In the genomic region with DNA sequence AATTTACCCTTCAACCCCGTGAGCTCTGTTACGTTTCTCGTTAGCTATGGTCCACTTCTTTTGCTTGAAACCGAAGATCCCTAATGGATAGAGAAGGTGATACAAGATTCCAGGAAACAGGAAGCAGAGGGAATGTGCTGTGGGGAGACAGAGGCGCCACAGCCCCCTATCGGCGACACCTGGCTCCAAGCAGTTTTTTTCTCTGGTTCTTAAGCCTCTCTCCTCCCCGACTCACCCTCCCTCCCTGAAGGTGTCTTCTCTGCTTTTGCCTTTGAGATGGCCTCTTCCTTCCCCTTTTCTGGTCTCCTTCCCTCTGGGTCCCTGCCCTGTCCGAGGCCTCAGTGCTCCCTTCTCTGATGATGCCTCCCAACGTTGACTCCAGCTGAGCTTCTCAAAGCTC, we compare ENCODE assay signal across 13 cellular contexts. TPM values are rescaled to one million over a fixed set of nuclear protein-coding genes. Genes with fewer than 3 reads are reported as not detected.
DNase-seq lines count a peak whose midpoint lies in the region; FAIRE-seq and TF ChIP-seq lines count a peak whose summit lies in the region.
"Had no signal": no experiment of that assay in that cellular context is flagged by ENCODE, and none has a peak within 500 bp of the region (broad histone marks: within the 10 kb centered on the region; RNA-seq: fewer than 3 reads in every experiment).

No MANE protein-coding gene starts in this region.

- peaks cover 6 to 27% (median 16%) of the 10 kb centered on the region in 3 donors for H3K27me3 Mint-ChIP-seq in CD14-positive monocyte (ENCODE audit: low read depth in 3 of 3)

- H3K27ac ChIP-seq in WERI-Rb-1 = no peak overlapping the region
- H3K27ac ChIP-seq in RWPE1 = no peak overlapping the region

- CTCF ChIA-PET in RWPE1 (lab: Yijun Ruan, JAX) = no interaction called here

- intact Hi-C loops in CD14-positive monocyte (cut with micrococcal nuclease) = loop anchor here in 1 of 2 donors (5.0 to 10.0 kb wide), 2 partner anchors 188 to 334 kb away; a partner anchor contains a TSS

- peak overlapping the region; percentile 70 for H3K4me3 Mint-ChIP-seq in CD14-positive monocyte

- H3K27ac Mint-ChIP-seq in CD14-positive monocyte = peak overlapping the region; percentile 97 to 99 (median 99)

- H3K4me3 ChIP-seq in WERI-Rb-1 (ENCODE audit: low read depth, low read length) = no peak overlapping the region
- H3K4me3 ChIP-seq: HAP-1, MG63 had no signal

- H3K4me1 Mint-ChIP-seq in CD14-positive monocyte = peaks cover 80% of the 10 kb centered on the region

- peaks cover 7 to 8% of the 10 kb centered on the region in 2 donors for H3K36me3 Mint-ChIP-seq in CD14-positive monocyte

- FAIRE-seq in RCC 7860 (lab: Jason Lieb, UNC) = no peak

- no peaks in the 10 kb centered on the region for H3K27me3 ChIP-seq in WERI-Rb-1 (ENCODE audit: insufficient read depth, low read depth, severe bottlenecking)

- no peaks in the 10 kb centered on the region for H3K9me3 ChIP-seq in WERI-Rb-1 (ENCODE audit: severe bottlenecking)
- H3K9me3 ChIP-seq: HAP-1, MG63 had no signal

- peaks cover 0 to 7% (median 4%) of the 10 kb centered on the region in 7 donors for H3K9me3 Mint-ChIP-seq in CD14-positive monocyte

- TF ChIP-seq CTCF in CD14-positive monocyte (IDR thresholded peaks at IDR 0.05) = no peak
- peak; percentile 36 for TF ChIP-seq CTCF in GM12874 (IDR thresholded peaks at IDR 0.05; ENCODE audit: insufficient read depth, low read depth, low read length)
- TF ChIP-seq CTCF in WERI-Rb-1 (IDR thresholded peaks at IDR 0.05; ENCODE audit: low read depth, low read length) = peak; percentile 52
- no peak for TF ChIP-seq CTCF in RWPE1 (conservative IDR thresholded peaks at IDR 0.05; ENCODE audit: low read depth)

- H3K36me3 ChIP-seq in WERI-Rb-1 = no peaks in the 10 kb centered on the region
- H3K36me3 ChIP-seq: HAP-1, MG63 had no signal

- peak; percentile 65 for DNase-seq in CD14-positive monocyte (ENCODE audit: low spot score)
- DNase-seq in WERI-Rb-1 = no peak
- peak; percentile 36 for DNase-seq in medulla oblongata (ENCODE audit: extremely low spot score)
- no peak for DNase-seq in NCI-H1436 treated with DMSO at 0.1 percent for 48 hours (lab: John Stamatoyannopoulos, UW)
- DNase-seq in RPMI8226 = no peak
- no peak for DNase-seq in RWPE1 (ENCODE audit: low spot score)
- no peak for DNase-seq in RCC 7860 (ENCODE audit: low spot score)
- DNase-seq: activated gamma-delta T cell, DMS79, MG63, NCI-H774 had no signal

- POLR2A ChIA-PET in RWPE1 (lab: Yijun Ruan, JAX; ENCODE audit: low non-redundant PET) = no interaction called here

RNA-seq across cellular contexts. Expression of a gene that starts 14.2 kb away (rescaled TPM):
- 100 to 1,000 TPM; 233 to 247 TPM for polyA plus RNA-seq in CD14-positive monocyte

RNA-seq across cellular contexts. Expression of a gene that starts 39.0 kb away (rescaled TPM):
- polyA plus RNA-seq in CD14-positive monocyte = 10 to 100 TPM in 1 of 2 donors, under 1 TPM in 1; 0.40 to 12.6 TPM

Comparison
In these comparisons a context has a peak if more than half of its experiments do, and no peak if none do; other contexts are left out.
1. DNase-seq: peak in CD14-positive monocyte (single experiment) and medulla oblongata (single experiment); none in WERI-Rb-1 (single experiment), NCI-H1436 treated with DMSO at 0.1 percent for 48 hours (single experiment), RPMI8226 (single experiment), RWPE1 (single experiment) and RCC 7860 (single experiment).
2. CTCF ChIP-seq: peak in GM12874 (single experiment) and WERI-Rb-1 (single experiment); none in CD14-positive monocyte (single experiment) and RWPE1 (single experiment).